ENCODE assay signal across 1 cellular context in the genomic region with DNA sequence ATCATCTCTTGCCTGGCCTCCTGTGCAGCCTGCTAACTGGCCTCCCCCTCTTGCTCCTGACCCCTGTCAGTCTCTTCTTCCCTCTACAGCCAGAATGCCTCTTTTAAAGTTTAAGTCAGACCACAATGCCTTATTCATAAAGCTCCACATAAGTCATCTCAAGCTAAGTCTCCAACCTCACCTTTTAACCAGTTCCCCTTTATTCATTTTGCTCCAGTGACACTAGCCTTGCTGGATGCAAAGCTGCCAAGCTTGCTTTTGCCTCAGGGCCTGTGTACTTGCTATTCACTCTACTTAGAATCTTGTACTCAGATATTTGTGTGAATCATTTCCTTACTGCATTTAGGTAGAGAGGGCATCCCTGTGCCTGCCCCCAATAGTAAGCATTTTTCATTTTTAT.
TF ChIP-seq lines count a peak whose summit lies in the region.

No MANE protein-coding gene starts in this region.

TF ChIP-seq in IMR-90, 13 proteins besides CTCF, POLR2A, EP300 and RAD21 (continued from another document):
- TF ChIP-seq FOS (IDR thresholded peaks at IDR 0.05; ENCODE audit: low read depth, low read length) (no peak), MXI1 (IDR thresholded peaks at IDR 0.05; ENCODE audit: borderline replicate concordance, low read depth, low read length) (no peak), MAZ (IDR thresholded peaks at IDR 0.05; ENCODE audit: borderline replicate concordance, low read depth, low read length) (no peak), CHD1 (IDR thresholded peaks at IDR 0.05; ENCODE audit: low read depth, low read length) (no peak)
- TF ChIP-seq, protein P1, sequence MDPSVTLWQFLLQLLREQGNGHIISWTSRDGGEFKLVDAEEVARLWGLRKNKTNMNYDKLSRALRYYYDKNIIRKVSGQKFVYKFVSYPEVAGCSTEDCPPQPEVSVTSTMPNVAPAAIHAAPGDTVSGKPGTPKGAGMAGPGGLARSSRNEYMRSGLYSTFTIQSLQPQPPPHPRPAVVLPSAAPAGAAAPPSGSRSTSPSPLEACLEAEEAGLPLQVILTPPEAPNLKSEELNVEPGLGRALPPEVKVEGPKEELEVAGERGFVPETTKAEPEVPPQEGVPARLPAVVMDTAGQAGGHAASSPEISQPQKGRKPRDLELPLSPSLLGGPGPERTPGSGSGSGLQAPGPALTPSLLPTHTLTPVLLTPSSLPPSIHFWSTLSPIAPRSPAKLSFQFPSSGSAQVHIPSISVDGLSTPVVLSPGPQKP (IDR thresholded peaks at IDR 0.05; ENCODE audit: borderline replicate concordance, low read depth, low read length) = no peak
